In the genomic region with DNA sequence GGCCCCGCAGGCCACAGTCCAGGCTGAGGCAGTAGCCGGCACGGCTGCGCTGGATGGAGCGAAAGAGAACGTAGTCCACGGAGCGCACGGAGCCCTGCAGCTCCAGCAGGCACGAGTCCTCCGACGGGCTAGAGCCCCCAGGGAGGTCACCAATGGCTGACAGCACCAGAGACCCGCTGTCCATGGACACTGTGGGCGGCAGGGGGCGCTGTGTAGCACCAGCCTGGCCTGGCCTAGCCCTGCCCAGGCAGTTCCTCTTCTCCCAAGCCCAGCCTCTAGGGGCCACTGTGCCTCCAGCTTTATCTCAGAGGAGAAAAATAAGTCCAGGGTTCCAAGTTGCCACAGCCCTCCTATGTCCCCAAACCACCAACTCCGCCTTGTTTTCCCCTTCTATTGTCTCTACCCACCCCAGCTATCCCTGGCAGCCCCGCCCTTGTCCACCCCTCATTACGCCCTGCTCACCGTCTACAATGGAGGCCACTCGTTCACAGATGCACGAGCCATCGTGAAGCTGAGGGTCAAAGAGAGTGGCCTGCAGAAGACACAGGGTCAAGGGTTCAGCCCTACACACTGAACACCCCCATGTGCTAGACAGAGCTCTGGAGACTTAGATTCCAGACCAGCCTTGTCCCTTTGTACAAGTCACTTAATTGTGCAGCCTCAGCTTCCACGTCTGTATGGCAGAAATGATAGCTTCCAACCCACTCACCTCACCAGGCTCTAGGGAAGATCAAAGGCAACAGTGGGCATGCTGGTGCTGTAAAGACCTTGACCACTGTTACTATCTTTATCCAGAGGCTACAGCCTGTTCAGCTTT, we compare ENCODE assay signal across 8 cellular contexts. TPM values are rescaled to one million over a fixed set of nuclear protein-coding genes. Genes with fewer than 3 reads are reported as not detected.
DNase-seq lines count a peak whose midpoint lies in the region; ATAC-seq, FAIRE-seq and TF ChIP-seq lines count a peak whose summit lies in the region.

No MANE protein-coding gene starts in this region.

- H3K4me3 ChIP-seq in AG10803 (ENCODE audit: low read length) (no peak overlapping the region), kidney (ENCODE audit: low read length in 2 of 2) (no peak overlapping the region)

- no peaks in the 10 kb centered on the region for H3K36me3 ChIP-seq in kidney (ENCODE audit: control insufficient read depth in 1 of 2, insufficient read depth in 2 of 2, low read length in 2 of 2)

- H3K9me3 ChIP-seq in kidney (ENCODE audit: control insufficient read depth in 1 of 2, low read length in 2 of 2) = no peaks in the 10 kb centered on the region

- TF ChIP-seq CTCF in AG10803 (conservative IDR thresholded peaks at IDR 0.05; ENCODE audit: low read length) = peak; percentile 99
- peak; percentile 100 for TF ChIP-seq CTCF in kidney (IDR thresholded peaks at IDR 0.05; ENCODE audit: borderline replicate concordance, extremely low read depth, insufficient read depth)

- peaks cover 8 to 16% of the 10 kb centered on the region in 2 donors for H3K4me1 ChIP-seq in kidney (ENCODE audit: control insufficient read depth in 1 of 2, insufficient read depth in 1 of 2, low read depth in 1 of 2, low read length in 2 of 2)

- peak; percentile 87 for DNase-seq in AG10803 (ENCODE audit: low read depth)
- DNase-seq in NCI-H345 treated with DMSO at 0.1 percent for 48 hours (lab: John Stamatoyannopoulos, UW; ENCODE audit: unreplicated experiment) = peak; percentile 99
- peak; percentile 93 to 99 (median 98) for DNase-seq in activated CD4-positive, CD25-positive, alpha-beta regulatory T cell (lab: John Stamatoyannopoulos, UW)
- peak; percentile 90 for DNase-seq in central memory CD4-positive, alpha-beta T cell
- DNase-seq in kidney = peak; percentile 96
- DNase-seq in stimulated activated CD4-positive, alpha-beta T cell treated with anti-CD3 and anti-CD28 coated beads, Interleukin-15, amount 100 ng/mL, for 48 hours (ENCODE audit: low read depth in 2 of 2) = peak; percentile 91 to 96

- no peak overlapping the region for H3K9ac ChIP-seq in kidney (ENCODE audit: low read length in 2 of 2)

- no peak for FAIRE-seq in kidney (lab: Jason Lieb, UNC)

- intact Hi-C loops in kidney (cut with DNase I) = no loop called here

- H3K27ac ChIP-seq in kidney (ENCODE audit: low read depth in 2 of 2, low read length in 2 of 2) = no peak overlapping the region

- ATAC-seq in GM18909 (IDR thresholded peaks at IDR 0.05; ENCODE audit: poor library complexity, unreplicated experiment) (peak; percentile 81), HG03175 (IDR thresholded peaks at IDR 0.05; ENCODE audit: unreplicated experiment) (peak; percentile 93)

RNA-seq across cellular contexts. Expression of a gene that starts 4.4 kb away (rescaled TPM):
- 22.8 TPM for total RNA-seq in kidney
- 19.8 TPM for polyA plus RNA-seq in kidney (ENCODE audit: insufficient read depth, low read depth, low replicate concordance)

RNA-seq across cellular contexts. Expression of a gene that starts 11.3 kb away (rescaled TPM):
- total RNA-seq in kidney = 66.7 TPM
- 89.1 TPM for polyA plus RNA-seq in kidney (ENCODE audit: insufficient read depth, low read depth, low replicate concordance)

RNA-seq across cellular contexts. Expression of a gene that starts 22.5 kb away (rescaled TPM):
- 59.7 TPM for total RNA-seq in kidney
- polyA plus RNA-seq in kidney (ENCODE audit: insufficient read depth, low read depth, low replicate concordance) = 28.9 TPM

RNA-seq across cellular contexts. Expression of a gene that starts 26.4 kb away (rescaled TPM):
- total RNA-seq in kidney = 3.3 TPM
- polyA plus RNA-seq in kidney (ENCODE audit: insufficient read depth, low read depth, low replicate concordance) = 4.5 TPM

RNA-seq across cellular contexts. Expression of a gene that starts 42.3 kb away (rescaled TPM):
- total RNA-seq in kidney = 38.8 TPM
- 86.9 TPM for polyA plus RNA-seq in kidney (ENCODE audit: insufficient read depth, low read depth, low replicate concordance)
